In genomic region chr7:816300-816750, GRCh38 we compare ENCODE assay signal across 8 cellular contexts. TPM values are rescaled to one million over a fixed set of nuclear protein-coding genes. Genes with fewer than 3 reads are reported as not detected.
DNase-seq lines count a peak whose midpoint lies in the region; ATAC-seq lines count a peak whose summit lies in the region.

No MANE protein-coding gene starts in this region.

- intact Hi-C loops in activated CD4-positive, alpha-beta T cell treated with anti-CD3 and anti-CD28 coated beads, Interleukin-2, amount 10 ng/mL, durations not matched to agents 24 days and 14 days (cut with micrococcal nuclease) = loop anchor here (2.0 kb wide), 1 partner anchor 56 kb away; no protein-coding TSS in a partner anchor

- H3K4me3 Mint-ChIP-seq in activated CD4-positive, alpha-beta T cell treated with anti-CD3 and anti-CD28 coated beads, Interleukin-2, amount 10 ng/mL, durations not matched to agents 24 days and 14 days = peak overlapping the region; percentile 76

- H3K36me3 Mint-ChIP-seq in activated CD4-positive, alpha-beta T cell treated with anti-CD3 and anti-CD28 coated beads, Interleukin-2, amount 10 ng/mL, durations not matched to agents 24 days and 14 days (ENCODE audit: low read depth) = peaks cover 19% of the 10 kb centered on the region

- H3K27me3 Mint-ChIP-seq in activated CD4-positive, alpha-beta T cell treated with anti-CD3 and anti-CD28 coated beads, Interleukin-2, amount 10 ng/mL, durations not matched to agents 24 days and 14 days = peaks cover 25% of the 10 kb centered on the region

- peaks cover 48% of the 10 kb centered on the region for H3K4me1 Mint-ChIP-seq in activated CD4-positive, alpha-beta T cell treated with anti-CD3 and anti-CD28 coated beads, Interleukin-2, amount 10 ng/mL, durations not matched to agents 24 days and 14 days

- peak overlapping the region; percentile 47 for H3K27ac ChIP-seq in cingulate gyrus (ENCODE audit: low read depth, low read length)

- DNase-seq in C1 segment of cervical spinal cord (lab: John Stamatoyannopoulos, UW) = peak; percentile 76 to 97 (median 90)
- DNase-seq in NCI-H526 treated with DMSO at 0.1 percent for 48 hours (lab: John Stamatoyannopoulos, UW) = peak; percentile 94
- DNase-seq in activated CD4-positive, alpha-beta T cell treated with anti-CD3 and anti-CD28 coated beads, Interleukin-2, amount 10 ng/mL, durations not matched to agents 24 days and 14 days = peak; percentile 99
- DNase-seq in left lobe of liver (ENCODE audit: low spot score) = peak; percentile 99
- peak; percentile 93 to 94 for DNase-seq in stimulated activated CD4-positive, alpha-beta T cell treated with anti-CD3 and anti-CD28 coated beads, Interleukin-2, amount 100 ng/mL, for 48 hours

- H3K27ac Mint-ChIP-seq in activated CD4-positive, alpha-beta T cell treated with anti-CD3 and anti-CD28 coated beads, Interleukin-2, amount 10 ng/mL, durations not matched to agents 24 days and 14 days = no peak overlapping the region

- H3K9me3 Mint-ChIP-seq in activated CD4-positive, alpha-beta T cell treated with anti-CD3 and anti-CD28 coated beads, Interleukin-2, amount 10 ng/mL, durations not matched to agents 24 days and 14 days = no peaks in the 10 kb centered on the region

- ATAC-seq in GM19372 (IDR thresholded peaks at IDR 0.05; ENCODE audit: low read depth, unreplicated experiment) (peak; percentile 92), HG03469 (IDR thresholded peaks at IDR 0.05; ENCODE audit: unreplicated experiment) (peak; percentile 78), left lobe of liver (peak; percentile 81)

RNA-seq across cellular contexts. Expression of gene SUN1, which starts 16.0 kb away (rescaled TPM):
- 85.8 and 90.3 TPM in 2 replicates for total RNA-seq in activated CD4-positive, alpha-beta T cell treated with anti-CD3 and anti-CD28 coated beads, Interleukin-2, amount 10 ng/mL, durations not matched to agents 24 days and 14 days
- 41.5 TPM for total RNA-seq in left lobe of liver

Comparison
In these comparisons a context has a peak if more than half of its experiments do, and no peak if none do; other contexts are left out.
1. Peak in every context shown above with its lines: DNase-seq, ATAC-seq and H3K27ac ChIP-seq.